ENCODE assay signal across 14 cellular contexts in the genomic region with DNA sequence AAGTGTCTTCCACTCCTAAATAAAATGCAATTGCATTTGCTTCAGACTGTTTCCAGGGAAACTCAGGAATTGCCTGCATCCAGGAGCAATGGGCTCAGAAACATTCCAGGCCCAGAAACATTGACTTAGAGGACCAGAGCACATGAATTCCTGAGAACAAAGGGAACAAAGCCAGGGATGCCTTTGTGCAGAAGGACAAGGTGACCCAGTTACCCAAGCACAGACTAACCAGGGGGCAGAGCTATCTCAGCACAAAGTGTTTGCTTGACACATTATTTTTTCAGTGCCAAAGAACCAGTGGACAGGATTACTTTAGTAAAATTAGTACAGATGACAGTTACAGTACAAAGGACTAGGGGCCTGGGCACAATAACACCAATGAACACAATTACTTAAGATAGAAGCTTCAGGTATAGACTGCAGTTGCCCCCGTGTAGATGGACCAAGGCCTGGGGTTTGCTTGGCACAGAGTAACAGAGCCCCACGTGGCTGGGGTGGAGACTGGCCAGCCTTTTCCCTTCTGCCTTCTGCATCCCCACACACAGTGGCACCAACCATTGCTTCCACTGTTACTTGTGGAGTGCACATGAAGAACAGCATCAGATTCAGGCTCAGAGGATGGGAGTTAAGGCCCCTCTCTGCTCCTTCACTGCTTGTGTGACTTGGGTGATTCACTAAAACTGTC.
DNase-seq lines count a peak whose midpoint lies in the region; FAIRE-seq and TF ChIP-seq lines count a peak whose summit lies in the region.
"Had no signal": no experiment of that assay in that cellular context is flagged by ENCODE, and none has a peak within 500 bp of the region (broad histone marks: within the 10 kb centered on the region; RNA-seq: fewer than 3 reads in every experiment).

No MANE protein-coding gene starts in this region.

- DNase-seq in bronchial epithelial cell (ENCODE audit: low read depth): no peak
- no peak for DNase-seq in left ventricle myocardium inferior
- peak; percentile 25 for DNase-seq in pons (ENCODE audit: low spot score)
- no peak for DNase-seq in RKO (ENCODE audit: low spot score)
- no peak for DNase-seq in MM.1S
- no peak for DNase-seq in CD8-positive, alpha-beta memory T cell
- DNase-seq: Calu3; CD4-positive, CD25-positive, alpha-beta regulatory T cell; NCI-H187 treated with DMSO at 0.1 percent for 48 hours; NCI-H526 treated with DMSO at 0.1 percent for 48 hours; OCI-M1; RPMI8226 had no signal

- H3K36me3 ChIP-seq in bronchial epithelial cell (ENCODE audit: control insufficient read depth, insufficient read depth, low read length): no peaks in the 10 kb centered on the region
- no peaks in the 10 kb centered on the region for H3K36me3 ChIP-seq in left ventricle myocardium inferior
- H3K36me3 ChIP-seq in MM.1S (replicated peaks; ENCODE audit: insufficient read depth, low read length): no peaks in the 10 kb centered on the region
- H3K36me3 ChIP-seq in CD8-positive, alpha-beta memory T cell (ENCODE audit: insufficient read depth, low read length): no peaks in the 10 kb centered on the region
- H3K36me3 ChIP-seq: SJSA1 had no signal

- H3F3A ChIP-seq in MM.1S (ENCODE audit: insufficient read depth, low read length): no peaks in the 10 kb centered on the region

- no peak overlapping the region for H2AFZ ChIP-seq in MM.1S (ENCODE audit: low read length)

- H3K27me3 ChIP-seq in bronchial epithelial cell (ENCODE audit: control insufficient read depth, insufficient read depth, low read length) (no peaks in the 10 kb centered on the region), left ventricle myocardium inferior (ENCODE audit: low read depth) (no peaks in the 10 kb centered on the region), MM.1S (replicated peaks; ENCODE audit: insufficient read depth, low read length) (no peaks in the 10 kb centered on the region)
- no peaks in the 10 kb centered on the region for H3K27me3 ChIP-seq in CD8-positive, alpha-beta memory T cell (ENCODE audit: insufficient read depth, low read length, poor library complexity, severe bottlenecking)

- no peak overlapping the region for H3K4me3 ChIP-seq in bronchial epithelial cell (ENCODE audit: low read depth, low read length)
- no peak overlapping the region for H3K4me3 ChIP-seq in left ventricle myocardium inferior
- H3K4me3 ChIP-seq in MM.1S (ENCODE audit: low read length): no peak overlapping the region
- no peak overlapping the region for H3K4me3 ChIP-seq in CD8-positive, alpha-beta memory T cell (ENCODE audit: low read length)
- H3K4me3 ChIP-seq: SJSA1 had no signal

- POLR2A ChIA-PET in CD8-positive, alpha-beta memory T cell (lab: Charles Lee): no interaction called here

- no peaks in the 10 kb centered on the region for H3K4me1 Mint-ChIP-seq in CD8-positive, alpha-beta memory T cell
- H3K4me1 Mint-ChIP-seq: CD4-positive, CD25-positive, alpha-beta regulatory T cell had no signal

- H3K27me3 Mint-ChIP-seq in CD8-positive, alpha-beta memory T cell: peaks cover 0 to 2% of the 10 kb centered on the region in 2 donors
- H3K27me3 Mint-ChIP-seq: CD4-positive, CD25-positive, alpha-beta regulatory T cell had no signal

- peak; percentile 36 for FAIRE-seq in bronchial epithelial cell (lab: Jason Lieb, UNC)

- H3K27ac Mint-ChIP-seq in CD8-positive, alpha-beta memory T cell: no peak overlapping the region
- H3K27ac Mint-ChIP-seq: CD4-positive, CD25-positive, alpha-beta regulatory T cell had no signal

- no peaks in the 10 kb centered on the region for H3K9me2 ChIP-seq in MM.1S (replicated peaks; ENCODE audit: insufficient read depth, low read length)

- H3K79me2 ChIP-seq in MM.1S (ENCODE audit: low read length): no peaks in the 10 kb centered on the region

- peaks cover 0 to 3% (median 0%) of the 10 kb centered on the region in 5 donors for H3K9me3 Mint-ChIP-seq in CD8-positive, alpha-beta memory T cell

- intact Hi-C loops in left ventricle myocardium inferior (cut with micrococcal nuclease): no loop called here

- H3K4me3 Mint-ChIP-seq in CD8-positive, alpha-beta memory T cell: no peak overlapping the region
- H3K4me3 Mint-ChIP-seq: CD4-positive, CD25-positive, alpha-beta regulatory T cell had no signal

- TF ChIP-seq CTCF in C4-2B (conservative IDR thresholded peaks at IDR 0.05) (no peak), bronchial epithelial cell (IDR thresholded peaks at IDR 0.05; ENCODE audit: insufficient read depth, low read length, severe bottlenecking) (no peak), left ventricle myocardium inferior (IDR thresholded peaks at IDR 0.05; ENCODE audit: borderline replicate concordance) (no peak), MM.1S (IDR thresholded peaks at IDR 0.05; ENCODE audit: low read length) (no peak)

- H3K4me1 ChIP-seq in left ventricle myocardium inferior (peaks cover 37% of the 10 kb centered on the region), MM.1S (ENCODE audit: low read length) (no peaks in the 10 kb centered on the region)
- H3K4me1 ChIP-seq in CD8-positive, alpha-beta memory T cell (ENCODE audit: insufficient read depth, low read length): no peaks in the 10 kb centered on the region

- no peaks in the 10 kb centered on the region for H3K9me3 ChIP-seq in left ventricle myocardium inferior (replicated peaks)
- H3K9me3 ChIP-seq in MM.1S (replicated peaks; ENCODE audit: insufficient read depth, low read length): no peaks in the 10 kb centered on the region
- no peaks in the 10 kb centered on the region for H3K9me3 ChIP-seq in CD8-positive, alpha-beta memory T cell (ENCODE audit: low read length)
- H3K9me3 ChIP-seq: SJSA1 had no signal

- no peaks in the 10 kb centered on the region for H4K20me1 ChIP-seq in MM.1S (ENCODE audit: insufficient read depth, low read length)

- peak overlapping the region; percentile 97 for H3K27ac ChIP-seq in C4-2B
- peak overlapping the region; percentile 69 for H3K27ac ChIP-seq in left ventricle myocardium inferior (replicated peaks)
- H3K27ac ChIP-seq in MM.1S (ENCODE audit: low read length): no peak overlapping the region
- H3K27ac ChIP-seq in CD8-positive, alpha-beta memory T cell (ENCODE audit: low read depth, low read length): no peak overlapping the region
- H3K27ac ChIP-seq: SJSA1 had no signal

- no peaks in the 10 kb centered on the region for H3K36me3 Mint-ChIP-seq in CD8-positive, alpha-beta memory T cell
- H3K36me3 Mint-ChIP-seq: CD4-positive, CD25-positive, alpha-beta regulatory T cell had no signal

- H3K4me2 ChIP-seq in MM.1S (ENCODE audit: low read depth, low read length): no peak overlapping the region

- CTCF ChIA-PET in CD8-positive, alpha-beta memory T cell (lab: Charles Lee): no interaction called here

- H3K9ac ChIP-seq in MM.1S (ENCODE audit: low read length): no peak overlapping the region

Comparison
In these comparisons a context has a peak if more than half of its experiments do, and no peak if none do; other contexts are left out.
1. H3K27ac ChIP-seq: peak in C4-2B (single experiment) and left ventricle myocardium inferior (single experiment); none in MM.1S (single experiment) and CD8-positive, alpha-beta memory T cell (single experiment).